In genomic region chr5:88393082-88393481, GRCh38 we compare ENCODE assay signal across 13 cellular contexts.
"Had no signal": no experiment of that assay in that cellular context is flagged by ENCODE, and none has a peak within 500 bp of the region (broad histone marks: within the 10 kb centered on the region; RNA-seq: fewer than 3 reads in every experiment).

No MANE protein-coding gene starts in this region.

- H3K27ac ChIP-seq: breast epithelium, esophagus squamous epithelium, right atrium auricular region, suprapubic skin had no signal

- DNase-seq: activated CD4-positive, alpha-beta T cell treated with anti-CD3 and anti-CD28 coated beads, Interleukin-2, amount 10 ng/mL, durations not matched to agents 24 days and 14 days; activated CD8-positive, alpha-beta T cell treated with anti-CD3 and anti-CD28 coated beads, Interleukin-2, amount 10 ng/mL, durations not matched to agents 7 days and 5 days; activated naive CD4-positive, alpha-beta T cell treated with anti-CD3 and anti-CD28 coated beads for 36 hours; activated T-cell treated with anti-CD3 and anti-CD28 coated beads, Interleukin-2, amount 50 U/mL, for 24 hours; dermis blood vessel endothelial cell; effector memory CD8-positive, alpha-beta T cell; esophagus squamous epithelium; left cardiac atrium; stimulated activated naive CD8-positive, alpha-beta T cell treated with anti-CD3 and anti-CD28 coated beads, Interleukin-15, Interleukin-2, amounts not matched to agents 100 U/mL and 50 U/mL, for 24 hours; trophoblast cell had no signal
